1 cellular context compared by ENCODE assay signal in the genomic region with DNA sequence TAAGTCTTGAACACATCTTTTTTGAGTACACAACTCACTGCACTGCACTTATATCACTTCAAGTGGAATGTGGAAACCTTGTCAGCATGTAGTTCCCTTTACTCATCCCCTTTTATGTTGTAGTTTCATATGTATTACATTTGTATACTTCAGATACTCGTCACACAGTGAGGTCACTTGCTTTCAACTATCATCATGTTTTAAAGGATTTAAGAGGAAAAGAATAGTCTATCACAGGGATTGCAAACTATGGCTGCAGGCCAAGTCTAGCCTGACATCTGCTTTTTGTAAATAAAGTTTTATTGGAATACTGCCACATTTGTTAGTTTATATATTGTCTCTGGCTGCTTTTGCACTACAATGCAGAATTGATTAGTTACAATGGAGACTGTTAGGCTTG.
A peak's percentile ranks its signal among the peaks of the same experiment; 100 is the strongest.
TF ChIP-seq lines count a peak whose summit lies in the region.

No MANE protein-coding gene starts in this region.

TF ChIP-seq in HepG2, 621 proteins besides CTCF, POLR2A, EP300 and RAD21 (continued from another document):
- TF ChIP-seq ZBTB40 (IDR thresholded peaks at IDR 0.05) (peak; percentile 52), ZBTB40 (CRISPR knock-in tag; IDR thresholded peaks at IDR 0.05) (peak; percentile 84; the same call in 1 of the 2 replicates)
TF ChIP-seq in HepG2: peak in this region for 1.
